Comparison of ENCODE assay signal across 9 cellular contexts in genomic region chr5:15013654-15014463, GRCh38.
DNase-seq lines count a peak whose midpoint lies in the region; ATAC-seq, FAIRE-seq and TF ChIP-seq lines count a peak whose summit lies in the region.
"Had no signal": no experiment of that assay in that cellular context is flagged by ENCODE, and none has a peak within 500 bp of the region (broad histone marks: within the 10 kb centered on the region; RNA-seq: fewer than 3 reads in every experiment).

No MANE protein-coding gene starts in this region.

- no peaks in the 10 kb centered on the region for H3K27me3 ChIP-seq in bronchial epithelial cell (ENCODE audit: control insufficient read depth, insufficient read depth, low read length)

- no peak for DNase-seq in natural killer cell
- DNase-seq in natural killer cell treated with Interleukin-12 subunit alpha and Interleukin-12 subunit beta and Interleukin-15 and Interleukin-18, amount 100 ng/mL, for 72 hours (ENCODE audit: low spot score) = no peak
- DNase-seq in NCI-H748 treated with DMSO at 0.1 percent for 48 hours (lab: John Stamatoyannopoulos, UW) = peak; percentile 95
- peak; percentile 72 for DNase-seq in bronchial epithelial cell (ENCODE audit: low read depth)
- peak; percentile 76 for DNase-seq in kidney tubule cell (ENCODE audit: low spot score)
- DNase-seq in type B pancreatic cell (ENCODE audit: extremely low spot score, unreplicated experiment) = no peak

- H3K36me3 Mint-ChIP-seq in natural killer cell = no peaks in the 10 kb centered on the region
- H3K36me3 Mint-ChIP-seq in natural killer cell treated with Interleukin-12 subunit alpha and Interleukin-12 subunit beta and Interleukin-15 and Interleukin-18, amount 100 ng/mL, for 72 hours = no peaks in the 10 kb centered on the region
- peaks cover 3% of the 10 kb centered on the region for H3K36me3 Mint-ChIP-seq in type B pancreatic cell

- intact Hi-C loops in natural killer cell (cut with micrococcal nuclease) = loop anchor here (1.0 kb wide), 1 partner anchor 287 kb away; no protein-coding TSS in a partner anchor

- H3K4me1 Mint-ChIP-seq in natural killer cell (no peaks in the 10 kb centered on the region), type B pancreatic cell (ENCODE audit: unreplicated experiment) (peaks cover 12% of the 10 kb centered on the region)
- H3K4me1 Mint-ChIP-seq in natural killer cell treated with Interleukin-12 subunit alpha and Interleukin-12 subunit beta and Interleukin-15 and Interleukin-18, amount 100 ng/mL, for 72 hours (ENCODE audit: low read depth in 2 of 2) = no peaks in the 10 kb centered on the region

- H3K36me3 ChIP-seq in bronchial epithelial cell (ENCODE audit: control insufficient read depth, insufficient read depth, low read length) = no peaks in the 10 kb centered on the region

- H3K4me3 ChIP-seq in bronchial epithelial cell (ENCODE audit: low read depth, low read length) = no peak overlapping the region

- no peak for FAIRE-seq in bronchial epithelial cell (lab: Jason Lieb, UNC)

- H3K27ac Mint-ChIP-seq in natural killer cell (no peak overlapping the region), type B pancreatic cell (no peak overlapping the region)
- no peak overlapping the region for H3K27ac Mint-ChIP-seq in natural killer cell treated with Interleukin-12 subunit alpha and Interleukin-12 subunit beta and Interleukin-15 and Interleukin-18, amount 100 ng/mL, for 72 hours
- H3K27ac Mint-ChIP-seq: dendritic cell treated with granulocyte-macrophage colony-stimulating factor and Interleukin-4, amounts not matched to agents 40 ng/mL and 50 ng/mL, for 4 days had no signal

- ATAC-seq in natural killer cell (peak; percentile 61 to 70 (median 65)), HG03520 (IDR thresholded peaks at IDR 0.05; ENCODE audit: unreplicated experiment) (peak; percentile 73), GM19452 (IDR thresholded peaks at IDR 0.05; ENCODE audit: unreplicated experiment) (no peak)
- ATAC-seq in natural killer cell treated with Interleukin-12 subunit alpha and Interleukin-12 subunit beta and Interleukin-15 and Interleukin-18, amount 100 ng/mL, for 72 hours = no peak

- no peaks in the 10 kb centered on the region for H3K9me3 Mint-ChIP-seq in natural killer cell
- H3K9me3 Mint-ChIP-seq in natural killer cell treated with Interleukin-12 subunit alpha and Interleukin-12 subunit beta and Interleukin-15 and Interleukin-18, amount 100 ng/mL, for 72 hours = no peaks in the 10 kb centered on the region
- no peaks in the 10 kb centered on the region for H3K9me3 Mint-ChIP-seq in type B pancreatic cell
- H3K9me3 Mint-ChIP-seq: dendritic cell treated with granulocyte-macrophage colony-stimulating factor and Interleukin-4, amounts not matched to agents 40 ng/mL and 50 ng/mL, for 4 days had no signal

- H3K27me3 Mint-ChIP-seq in natural killer cell (ENCODE audit: low read depth in 2 of 2) (peaks cover 0 to 6% of the 10 kb centered on the region in 2 donors), type B pancreatic cell (peaks cover 3% of the 10 kb centered on the region)
- H3K27me3 Mint-ChIP-seq in natural killer cell treated with Interleukin-12 subunit alpha and Interleukin-12 subunit beta and Interleukin-15 and Interleukin-18, amount 100 ng/mL, for 72 hours = peaks cover 0 to 10% of the 10 kb centered on the region in 2 donors

- H3K4me3 Mint-ChIP-seq in natural killer cell = no peak overlapping the region
- no peak overlapping the region for H3K4me3 Mint-ChIP-seq in natural killer cell treated with Interleukin-12 subunit alpha and Interleukin-12 subunit beta and Interleukin-15 and Interleukin-18, amount 100 ng/mL, for 72 hours
- no peak overlapping the region for H3K4me3 Mint-ChIP-seq in type B pancreatic cell
- H3K4me3 Mint-ChIP-seq: dendritic cell treated with granulocyte-macrophage colony-stimulating factor and Interleukin-4, amounts not matched to agents 40 ng/mL and 50 ng/mL, for 4 days had no signal

- peak; percentile 76 for TF ChIP-seq CTCF in natural killer cell (IDR thresholded peaks at IDR 0.05)
- TF ChIP-seq CTCF in bronchial epithelial cell (IDR thresholded peaks at IDR 0.05; ENCODE audit: insufficient read depth, low read length, severe bottlenecking) = peak; percentile 41
- peak; percentile 90 for TF ChIP-seq CTCF in type B pancreatic cell (conservative IDR thresholded peaks at IDR 0.05)

Comparison
In these comparisons a context has a peak if more than half of its experiments do, and no peak if none do; other contexts are left out.
1. ATAC-seq: peak in natural killer cell (3 of 3) and HG03520 (single experiment); none in natural killer cell treated with Interleukin-12 subunit alpha and Interleukin-12 subunit beta and Interleukin-15 and Interleukin-18, amount 100 ng/mL, for 72 hours (0 of 2) and GM19452 (single experiment).
2. DNase-seq: peak in NCI-H748 treated with DMSO at 0.1 percent for 48 hours (single experiment), bronchial epithelial cell (single experiment) and kidney tubule cell (single experiment); none in natural killer cell (single experiment), natural killer cell treated with Interleukin-12 subunit alpha and Interleukin-12 subunit beta and Interleukin-15 and Interleukin-18, amount 100 ng/mL, for 72 hours (single experiment) and type B pancreatic cell (single experiment).
3. Peak in every context shown above with its lines, with median percentiles within 50 percentile points of each other: CTCF ChIP-seq.